9 cellular contexts compared by ENCODE assay signal in genomic region chr9:121286688-121286972, GRCh38. TPM values are rescaled to one million over a fixed set of nuclear protein-coding genes. Genes with fewer than 3 reads are reported as not detected.
A peak's percentile ranks its signal among the peaks of the same experiment; 100 is the strongest.
DNase-seq lines count a peak whose midpoint lies in the region; ATAC-seq and TF ChIP-seq lines count a peak whose summit lies in the region.
"Had no signal": no experiment of that assay in that cellular context is flagged by ENCODE, and none has a peak within 500 bp of the region (broad histone marks: within the 10 kb centered on the region; RNA-seq: fewer than 3 reads in every experiment).

No MANE protein-coding gene starts in this region.

- no peak for TF ChIP-seq POLR2A in IMR-90 (IDR thresholded peaks at IDR 0.05; ENCODE audit: low read depth, low read length)
- TF ChIP-seq POLR2A in stomach (IDR thresholded peaks at IDR 0.05), result no peak

- BruUV-seq in IMR-90 (replicated peaks; lab: Mats Ljungman, UMichigan) (no TSS peak), MCF 10A (replicated peaks; lab: Mats Ljungman, UMichigan) (no TSS peak)

- no peak for TF ChIP-seq RAD21 in IMR-90 (IDR thresholded peaks at IDR 0.05; ENCODE audit: low read length)

- H4K20me1 ChIP-seq in IMR-90 (ENCODE audit: insufficient read depth, low read length), result no peaks in the 10 kb centered on the region; the same call in 1 of the 2 replicates

- H3K4ac ChIP-seq in IMR-90 (ENCODE audit: low read depth, low read length), result peak overlapping the region; percentile 96

- no CpG with 5 or more reads among the region's 2 CpGs for WGBS in IMR-90 (ENCODE audit: extremely low coverage in 2 of 2, insufficient read length in 1 of 2), 2 experiments
- 30 to 53% (median 37%) methylated on average over 2 of the region's 2 CpGs for WGBS in stomach, 5 donors

- H2AK5ac ChIP-seq in IMR-90 (ENCODE audit: low read depth, low read length), result peak overlapping the region; percentile 96

- H3K4me3 ChIP-seq in IMR-90 (ENCODE audit: insufficient read depth, low read depth, low read length) (no peak overlapping the region), lower lobe of right lung (peak overlapping the region; percentile 30), stomach (no peak overlapping the region)

- H2BK120ac ChIP-seq in IMR-90 (ENCODE audit: low read depth, low read length), result peak overlapping the region; percentile 98

- peak overlapping the region; percentile 99 for H2AK9ac ChIP-seq in IMR-90 (replicated peaks; ENCODE audit: low read depth, low read length, poor library complexity)

- H3K56ac ChIP-seq in IMR-90 (ENCODE audit: extremely low read depth, insufficient read depth, low read length), result peak overlapping the region; percentile 85

- peak overlapping the region; percentile 34 for H3K4me2 ChIP-seq in IMR-90 (ENCODE audit: low read depth, low read length)

- H3K14ac ChIP-seq in IMR-90 (replicated peaks; ENCODE audit: low read depth, low read length), result peak overlapping the region; percentile 95

- H3K9me3 ChIP-seq in IMR-90 (ENCODE audit: control insufficient read depth, insufficient read depth, low read length) (no peaks in the 10 kb centered on the region), lower lobe of right lung (no peaks in the 10 kb centered on the region), stomach (no peaks in the 10 kb centered on the region)

- H3K4me1 ChIP-seq in IMR-90 (ENCODE audit: control insufficient read depth, insufficient read depth, low read length) (peaks cover 54% of the 10 kb centered on the region), lower lobe of right lung (peaks cover 85% of the 10 kb centered on the region), stomach (peaks cover 82 to 99% (median 93%) of the 10 kb centered on the region in 4 donors)

- H2AFZ ChIP-seq in IMR-90 (replicated peaks; ENCODE audit: low read length, poor library complexity), result peak overlapping the region; percentile 88

- dilution Hi-C loops in IMR-90 (cut with HindIII; ENCODE audit: low sequenced_read_pairs, unreplicated experiment), result no loop called here

- H3K27me3 ChIP-seq in IMR-90 (ENCODE audit: control insufficient read depth, insufficient read depth, low read length) (no peaks in the 10 kb centered on the region), lower lobe of right lung (ENCODE audit: low read depth) (no peaks in the 10 kb centered on the region), stomach (no peaks in the 10 kb centered on the region)

- intact Hi-C loops in IMR-90 (cut with micrococcal nuclease) (no loop called here), MCF 10A (cut with micrococcal nuclease) (loop anchor here (2.0 kb wide), 1 partner anchor 74 kb away; no protein-coding TSS in a partner anchor), lower lobe of right lung (cut with DNase I) (no loop called here), stomach (cut with DNase I; ENCODE audit: low total_unique reads) (no loop called here)

- H4K5ac ChIP-seq in IMR-90 (ENCODE audit: low read depth, low read length), result peak overlapping the region; percentile 86

- H2BK20ac ChIP-seq in IMR-90 (ENCODE audit: low read depth, low read length), result peak overlapping the region; percentile 95

- peak overlapping the region; percentile 94 for H2BK5ac ChIP-seq in IMR-90 (ENCODE audit: low read depth, low read length, poor library complexity, severe bottlenecking)

- H3K18ac ChIP-seq in IMR-90 (ENCODE audit: low read depth, low read length), result peak overlapping the region; percentile 84

- CTCF ChIA-PET in IMR-90 (lab: Yijun Ruan, JAX) (interaction anchor here (0.8 to 2.0 kb wide), 3 partner anchors 8 to 33 kb away, joined by 4 to 12 read pairs (median 7); no protein-coding TSS in a partner anchor), MCF 10A (lab: Yijun Ruan, JAX) (interaction anchor here (0.9 to 6.2 kb wide), 6 partner anchors 8 to 115 kb away, joined by 3 to 53 read pairs (median 20); partner anchors contain the start of gene GSN)

- no peaks in the 10 kb centered on the region for H3K9me3 Mint-ChIP-seq in MCF 10A (ENCODE audit: unreplicated experiment)
- H3K9me3 Mint-ChIP-seq: activated naive CD4-positive, alpha-beta T cell treated with anti-CD3 and anti-CD28 coated beads, Interleukin-2, amount 50 U/mL, for 24 hours had no signal

- peak overlapping the region; percentile 89 for H3K27ac ChIP-seq in IMR-90 (ENCODE audit: insufficient read depth, low read length)
- peak overlapping the region; percentile 93 for H3K27ac ChIP-seq in lower lobe of right lung
- H3K27ac ChIP-seq in stomach, result peak overlapping the region; percentile 93 to 97 (median 96)

- ATAC-seq in IMR-90 (ENCODE audit: low read depth) (no peak), lower lobe of right lung (no peak), HG03108 (IDR thresholded peaks at IDR 0.05; ENCODE audit: unreplicated experiment) (no peak)

- H3K4me3 Mint-ChIP-seq in MCF 10A (ENCODE audit: unreplicated experiment), result peak overlapping the region; percentile 32
- H3K4me3 Mint-ChIP-seq: activated naive CD4-positive, alpha-beta T cell treated with anti-CD3 and anti-CD28 coated beads, Interleukin-2, amount 50 U/mL, for 24 hours had no signal

- H3K9me1 ChIP-seq in IMR-90 (ENCODE audit: insufficient read depth, low read length), result peaks cover 56% of the 10 kb centered on the region

- TF ChIP-seq CTCF in IMR-90 (conservative IDR thresholded peaks at IDR 0.05; ENCODE audit: low read depth, low read length), result no peak
- TF ChIP-seq CTCF in MCF 10A (IDR thresholded peaks at IDR 0.05; ENCODE audit: unreplicated experiment), result no peak
- TF ChIP-seq CTCF in lower lobe of right lung (IDR thresholded peaks at IDR 0.05), result no peak
- no peak for TF ChIP-seq CTCF in stomach (IDR thresholded peaks at IDR 0.05)

- no peak for TF ChIP-seq EP300 in stomach (IDR thresholded peaks at IDR 0.05)

- H3K36me3 ChIP-seq in IMR-90 (ENCODE audit: control insufficient read depth, insufficient read depth, low read length) (peaks cover 32% of the 10 kb centered on the region), lower lobe of right lung (peaks cover 5% of the 10 kb centered on the region), stomach (peaks cover 0 to 4% (median 0%) of the 10 kb centered on the region in 4 donors)

- H3K27me3 Mint-ChIP-seq in MCF 10A (ENCODE audit: insufficient read depth, unreplicated experiment), result no peaks in the 10 kb centered on the region
- H3K27me3 Mint-ChIP-seq: activated naive CD4-positive, alpha-beta T cell treated with anti-CD3 and anti-CD28 coated beads, Interleukin-2, amount 50 U/mL, for 24 hours had no signal

- POLR2A ChIA-PET in IMR-90 (lab: Charles Lee; ENCODE audit: unreplicated experiment), result interaction anchor here (1.3 to 1.8 kb wide), 2 partner anchors 9 to 13 kb away, joined by 4 to 6 read pairs; no protein-coding TSS in a partner anchor
- POLR2A ChIA-PET in MCF 10A (lab: Yijun Ruan, JAX), result interaction anchor here (0.6 to 5.9 kb wide), 26 partner anchors 9 to 754 kb away, joined by 3 to 70 read pairs (median 5); partner anchors contain the start of genes GSN and RAB14

- peak overlapping the region; percentile 96 for H2BK15ac ChIP-seq in IMR-90 (ENCODE audit: low read depth, low read length)

- H3K4me1 Mint-ChIP-seq in MCF 10A (ENCODE audit: insufficient read depth, unreplicated experiment), result peaks cover 75% of the 10 kb centered on the region

- peaks cover 4% of the 10 kb centered on the region for H3K36me3 Mint-ChIP-seq in MCF 10A (ENCODE audit: insufficient read depth, unreplicated experiment)

- peak overlapping the region; percentile 13; the same call in 1 of the 2 replicates for H3K9ac ChIP-seq in IMR-90 (ENCODE audit: low read depth, low read length)

- peak overlapping the region; percentile 89 to 94 for H4K8ac ChIP-seq in IMR-90 (ENCODE audit: low read depth in 2 of 2, low read length in 2 of 2)

- peak overlapping the region; percentile 98 for H4K91ac ChIP-seq in IMR-90 (ENCODE audit: insufficient read depth, low read depth, low read length)

- H3K79me1 ChIP-seq in IMR-90 (ENCODE audit: low read depth in 1 of 2, low read length in 2 of 2), result peaks cover 37 to 84% of the 10 kb centered on the region in 2 experiments

- peak overlapping the region; percentile 80 for H3K27ac Mint-ChIP-seq in MCF 10A (ENCODE audit: low read depth, unreplicated experiment)
- H3K27ac Mint-ChIP-seq: activated naive CD4-positive, alpha-beta T cell treated with anti-CD3 and anti-CD28 coated beads, Interleukin-2, amount 50 U/mL, for 24 hours had no signal

- in situ Hi-C loops in IMR-90 (cut with MboI; ENCODE audit: low sequenced_read_pairs), result no loop called here

- DNase-seq in IMR-90, result no peak
- no peak for DNase-seq in MCF 10A (ENCODE audit: unreplicated experiment)
- no peak for DNase-seq in lower lobe of right lung
- DNase-seq in stomach, result no peak
- DNase-seq in NCI-H2081 treated with DMSO at 0.1 percent for 48 hours (lab: John Stamatoyannopoulos, UW), result no peak
- DNase-seq in stimulated activated CD4-positive, alpha-beta T cell treated with anti-CD3 and anti-CD28 coated beads, Interleukin-15, amount 100 ng/mL, for 24 hours, result no peak
- no peak for DNase-seq in NCI-H2227 (lab: John Stamatoyannopoulos, UW; ENCODE audit: unreplicated experiment)

- peak overlapping the region; percentile 90 for H3K23ac ChIP-seq in IMR-90 (ENCODE audit: low read depth, low read length)

TF ChIP-seq in IMR-90, 13 proteins besides CTCF, POLR2A, EP300 and RAD21 (continues in another document):
- no peak for TF ChIP-seq NFE2L2 (IDR thresholded peaks at IDR 0.05; ENCODE audit: low read depth, low read length)
- TF ChIP-seq MAZ (IDR thresholded peaks at IDR 0.05; ENCODE audit: borderline replicate concordance, low read depth, low read length), result no peak
- no peak for TF ChIP-seq SMC3 (IDR thresholded peaks at IDR 0.05; ENCODE audit: low read depth, low read length)
- no peak for TF ChIP-seq FOS (IDR thresholded peaks at IDR 0.05; ENCODE audit: low read depth, low read length)
- no peak for TF ChIP-seq RCOR1 (IDR thresholded peaks at IDR 0.05; ENCODE audit: insufficient replicate concordance, low read length)
- no peak for TF ChIP-seq RFX5 (IDR thresholded peaks at IDR 0.05; ENCODE audit: low read depth, low read length)
- TF ChIP-seq MXI1 (IDR thresholded peaks at IDR 0.05; ENCODE audit: borderline replicate concordance, low read depth, low read length), result no peak
- TF ChIP-seq USF2 (IDR thresholded peaks at IDR 0.05; ENCODE audit: low read depth, low read length), result no peak
- no peak for TF ChIP-seq CEBPB (IDR thresholded peaks at IDR 0.05; ENCODE audit: low read depth, low read length)

RNA-seq across cellular contexts. Expression of gene GSN, which starts 18.7 kb away (rescaled TPM):
- total RNA-seq in IMR-90 (2012; rRNA removed) (461 and 547 TPM in 2 replicates), MCF 10A (2022) (21.9 and 24.9 TPM in 2 replicates), lower lobe of right lung (388 TPM), stomach (100 to 1,000 TPM; 385 to 909 (median 565) TPM)
- polyA plus RNA-seq in IMR-90 (2012; rRNA removed) (482 and 495 TPM in 2 replicates), stomach (100 to 1,000 TPM; 215 to 742 (median 424) TPM)
- polyA plus RNA-seq in IMR-90 (2012; cell fraction: cytosol; rRNA removed), result 396 and 740 TPM in 2 replicates
- polyA plus RNA-seq in IMR-90 (2012; cell fraction: nucleus; rRNA removed; ENCODE audit: low replicate concordance), result 382 and 609 TPM in 2 replicates

Comparison
In these comparisons a context has a peak if more than half of its experiments do, and no peak if none do; other contexts are left out.
1. RNA of gene GSN, which starts 18.7 kb away (total RNA-seq): 385 to 909 TPM in stomach, 461 to 547 TPM in IMR-90 and 388 TPM in lower lobe of right lung (single experiment); 21.9 to 24.9 TPM in MCF 10A; every median in the first group is over 10 times any median in the second.
2. Peak in every context shown above with its lines, with median percentiles within 50 percentile points of each other: H3K27ac ChIP-seq.